Comparison of ENCODE assay signal across 8 cellular contexts in genomic region chr3:138935864-138936762, GRCh38. TPM values are rescaled to one million over a fixed set of nuclear protein-coding genes. Genes with fewer than 3 reads are reported as not detected.
DNase-seq lines count a peak whose midpoint lies in the region; ATAC-seq and TF ChIP-seq lines count a peak whose summit lies in the region.

No MANE protein-coding gene starts in this region.

- POLR2A ChIA-PET in OCI-LY7 (lab: Charles Lee), result interaction anchor here (0.6 kb wide), 2 partner anchors 457 to 678 kb away, joined by 3 to 10 read pairs; no protein-coding TSS in a partner anchor

- ATAC-seq in HG03066 (IDR thresholded peaks at IDR 0.05; ENCODE audit: low read depth, unreplicated experiment), result peak; percentile 65
- ATAC-seq in natural killer cell treated with Interleukin-12 subunit alpha and Interleukin-12 subunit beta and Interleukin-15 and Interleukin-18, amount 100 ng/mL, for 72 hours, result peak; percentile 78 to 85

- peaks cover 34 to 50% of the 10 kb centered on the region in 2 donors for H3K27me3 Mint-ChIP-seq in natural killer cell treated with Interleukin-12 subunit alpha and Interleukin-12 subunit beta and Interleukin-15 and Interleukin-18, amount 100 ng/mL, for 72 hours
- peaks cover 79% of the 10 kb centered on the region for H3K27me3 Mint-ChIP-seq in stimulated activated naive CD8-positive, alpha-beta T cell treated with anti-CD3 and anti-CD28 coated beads, Interleukin-15, Interleukin-2, amounts not matched to agents 100 ng/mL and 50 ng/mL, for 24 hours

- no peaks in the 10 kb centered on the region for H3K9me3 ChIP-seq in OCI-LY7 (ENCODE audit: low read length)

- intact Hi-C loops in OCI-LY7 (cut with micrococcal nuclease; ENCODE audit: unreplicated experiment), result loop anchor here (1.0 kb wide), 1 partner anchor 393 kb away; no protein-coding TSS in a partner anchor

- no peak overlapping the region for H3K27ac ChIP-seq in OCI-LY7 (ENCODE audit: low read depth, low read length, poor library complexity, severe bottlenecking)

- no peaks in the 10 kb centered on the region for H3K36me3 Mint-ChIP-seq in natural killer cell treated with Interleukin-12 subunit alpha and Interleukin-12 subunit beta and Interleukin-15 and Interleukin-18, amount 100 ng/mL, for 72 hours
- H3K36me3 Mint-ChIP-seq in stimulated activated naive CD8-positive, alpha-beta T cell treated with anti-CD3 and anti-CD28 coated beads, Interleukin-15, Interleukin-2, amounts not matched to agents 100 ng/mL and 50 ng/mL, for 24 hours (ENCODE audit: low read depth), result no peaks in the 10 kb centered on the region

- H3K79me2 ChIP-seq in OCI-LY7 (ENCODE audit: insufficient read depth, low read depth, low read length), result no peaks in the 10 kb centered on the region

- H3K4me3 Mint-ChIP-seq in natural killer cell treated with Interleukin-12 subunit alpha and Interleukin-12 subunit beta and Interleukin-15 and Interleukin-18, amount 100 ng/mL, for 72 hours, result peak overlapping the region; percentile 69
- H3K4me3 Mint-ChIP-seq in stimulated activated naive CD8-positive, alpha-beta T cell treated with anti-CD3 and anti-CD28 coated beads, Interleukin-15, Interleukin-2, amounts not matched to agents 100 ng/mL and 50 ng/mL, for 24 hours, result peak overlapping the region; percentile 74

- H3K4me1 ChIP-seq in OCI-LY7 (ENCODE audit: insufficient read depth, low read length, poor library complexity, severe bottlenecking), result peaks cover 6% of the 10 kb centered on the region

- no peaks in the 10 kb centered on the region for H3K9me3 Mint-ChIP-seq in natural killer cell treated with Interleukin-12 subunit alpha and Interleukin-12 subunit beta and Interleukin-15 and Interleukin-18, amount 100 ng/mL, for 72 hours
- H3K9me3 Mint-ChIP-seq in stimulated activated naive CD8-positive, alpha-beta T cell treated with anti-CD3 and anti-CD28 coated beads, Interleukin-15, Interleukin-2, amounts not matched to agents 100 ng/mL and 50 ng/mL, for 24 hours, result no peaks in the 10 kb centered on the region

- peak; percentile 74 for TF ChIP-seq CTCF in OCI-LY7 (conservative IDR thresholded peaks at IDR 0.05; ENCODE audit: low read length)

- CTCF ChIA-PET in OCI-LY7 (lab: Charles Lee; ENCODE audit: unreplicated experiment), result interaction anchor here (0.5 to 0.7 kb wide), 4 partner anchors 13 to 176 kb away, joined by 3 to 10 read pairs (median 5); no protein-coding TSS in a partner anchor

- peak overlapping the region; percentile 62 for H3K4me2 ChIP-seq in OCI-LY7 (ENCODE audit: low read length)

- H4K20me1 ChIP-seq in OCI-LY7 (ENCODE audit: insufficient read depth, low read length), result no peaks in the 10 kb centered on the region

- H3K27ac Mint-ChIP-seq in natural killer cell treated with Interleukin-12 subunit alpha and Interleukin-12 subunit beta and Interleukin-15 and Interleukin-18, amount 100 ng/mL, for 72 hours, result no peak overlapping the region
- no peak overlapping the region for H3K27ac Mint-ChIP-seq in stimulated activated naive CD8-positive, alpha-beta T cell treated with anti-CD3 and anti-CD28 coated beads, Interleukin-15, Interleukin-2, amounts not matched to agents 100 ng/mL and 50 ng/mL, for 24 hours

- no TSS peak for BruUV-seq in OCI-LY7 (replicated peaks; lab: Mats Ljungman, UMichigan)

- H3K36me3 ChIP-seq in OCI-LY7 (ENCODE audit: insufficient read depth, low read length), result no peaks in the 10 kb centered on the region

- peak; percentile 55 for DNase-seq in SIG-M5 treated with dmso at 0.1 percent for 504 hours (lab: John Stamatoyannopoulos, UW; ENCODE audit: unreplicated experiment)
- DNase-seq in SIG-M5 (lab: John Stamatoyannopoulos, UW), result no peak
- peak; percentile 31 for DNase-seq in OCI-LY7 (ENCODE audit: low spot score)
- peak; percentile 86 to 90 for DNase-seq in activated T-cell treated with anti-CD3 and anti-CD28 coated beads, Interleukin-2, amount 50 U/mL, for 48 hours
- peak; percentile 51 for DNase-seq in fibroblast of peridontal ligament (ENCODE audit: extremely low read depth)
- peak; percentile 74 for DNase-seq in natural killer cell treated with Interleukin-12 subunit alpha and Interleukin-12 subunit beta and Interleukin-15 and Interleukin-18, amount 100 ng/mL, for 72 hours (ENCODE audit: low spot score)

- peak overlapping the region; percentile 59 for H3K4me3 ChIP-seq in OCI-LY7 (ENCODE audit: low read depth, low read length, poor library complexity, severe bottlenecking)

- no peaks in the 10 kb centered on the region for H3K9me2 ChIP-seq in OCI-LY7 (ENCODE audit: insufficient read depth, low read length)

- H3K4me1 Mint-ChIP-seq in natural killer cell treated with Interleukin-12 subunit alpha and Interleukin-12 subunit beta and Interleukin-15 and Interleukin-18, amount 100 ng/mL, for 72 hours (ENCODE audit: low read depth in 2 of 2), result peaks cover 12 to 15% of the 10 kb centered on the region in 2 donors
- H3K4me1 Mint-ChIP-seq in stimulated activated naive CD8-positive, alpha-beta T cell treated with anti-CD3 and anti-CD28 coated beads, Interleukin-15, Interleukin-2, amounts not matched to agents 100 ng/mL and 50 ng/mL, for 24 hours (ENCODE audit: low read depth), result peaks cover 39% of the 10 kb centered on the region

- H2AFZ ChIP-seq in OCI-LY7 (ENCODE audit: low read length), result peak overlapping the region; percentile 56

RNA-seq across cellular contexts. Expression of gene FOXL2, which starts 10.8 kb away (rescaled TPM):
- total RNA-seq in OCI-LY7 (2014; rRNA removed; shearing (Covaris generic)), result not detected in 2 replicates
- total RNA-seq in OCI-LY7 (2022), result not detected in 2 replicates
- total RNA-seq in natural killer cell treated with Interleukin-12 subunit alpha and Interleukin-12 subunit beta and Interleukin-15 and Interleukin-18, amount 100 ng/mL, for 72 hours, result not detected

RNA-seq across cellular contexts. Expression of gene FOXL2NB, which starts 10.9 kb away (rescaled TPM):
- not detected in 2 replicates for total RNA-seq in OCI-LY7 (2014; rRNA removed; shearing (Covaris generic))
- not detected in 2 replicates for total RNA-seq in OCI-LY7 (2022)
- not detected for total RNA-seq in natural killer cell treated with Interleukin-12 subunit alpha and Interleukin-12 subunit beta and Interleukin-15 and Interleukin-18, amount 100 ng/mL, for 72 hours
